In the genomic region with DNA sequence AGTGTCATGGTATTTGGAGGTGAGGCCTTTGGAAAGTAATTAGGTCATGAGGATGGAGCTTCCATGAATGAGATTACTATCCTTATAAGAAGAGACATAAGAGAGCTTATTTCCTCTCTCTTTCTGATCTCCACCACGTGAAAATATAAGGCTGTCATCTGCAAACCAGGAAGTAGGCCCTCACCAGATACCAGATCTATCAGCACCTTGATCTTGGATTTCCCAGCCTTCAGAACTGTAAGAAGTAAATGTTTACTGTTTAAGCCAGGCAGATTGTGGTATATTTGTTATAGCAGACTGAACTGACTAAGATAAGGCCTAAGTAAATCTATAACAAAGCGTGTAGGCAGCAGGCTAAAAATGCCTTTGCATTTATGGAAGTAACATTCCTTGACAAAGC, we compare ENCODE assay signal across 21 cellular contexts. TPM values are rescaled to one million over a fixed set of nuclear protein-coding genes. Genes with fewer than 3 reads are reported as not detected.
"Had no signal": no experiment of that assay in that cellular context is flagged by ENCODE, and none has a peak within 500 bp of the region (broad histone marks: within the 10 kb centered on the region; RNA-seq: fewer than 3 reads in every experiment).

No MANE protein-coding gene starts in this region.

- DNase-seq: activated CD4-positive, alpha-beta T cell treated with anti-CD3 and anti-CD28 coated beads, Interleukin-2, amount 10 ng/mL, durations not matched to agents 7 days and 5 days; activated naive CD4-positive, alpha-beta T cell treated with anti-CD3 and anti-CD28 coated beads, Interleukin-2, amount 10 ng/mL, durations not matched to agents 7 days and 5 days; activated T-cell treated with anti-CD3 and anti-CD28 coated beads for 4 hours; amygdala; cerebellar nuclear complex; dermis blood vessel endothelial cell; erythroblast; kidney; mesendoderm; pancreas; stimulated activated CD4-positive, alpha-beta T cell treated with anti-CD3 and anti-CD28 coated beads, Interleukin-2, amount 100 ng/mL, for 48 hours; stimulated activated CD8-positive, alpha-beta memory T cell treated with anti-CD3 and anti-CD28 coated beads, Interleukin-4, amount 100 ng/mL, for 48 hours; stimulated activated naive CD8-positive, alpha-beta T cell treated with anti-CD3 and anti-CD28 coated beads, Interleukin-15, Interleukin-2, amounts not matched to agents 100 U/mL and 50 U/mL, for 24 hours; T1000; upper lobe of left lung had no signal

- H3K27ac ChIP-seq: pancreas, suprapubic skin, upper lobe of left lung had no signal

- H3K36me3 Mint-ChIP-seq: activated naive CD4-positive, alpha-beta T cell treated with anti-CD3 and anti-CD28 coated beads, Interleukin-2, amount 10 ng/mL, durations not matched to agents 7 days and 5 days; brain; WTC11 had no signal

- ATAC-seq: activated T-helper 17 cell treated with anti-CD3 and anti-CD28 coated beads, Interleukin-2, amount 50 U/mL, for 72 hours; pancreas; stimulated activated naive CD8-positive, alpha-beta T cell treated with anti-CD3 and anti-CD28 coated beads, Interleukin-15, Interleukin-2, amounts not matched to agents 100 U/mL and 50 U/mL, for 24 hours; WTC11 had no signal

- H3K9me3 ChIP-seq: pancreas, suprapubic skin, upper lobe of left lung had no signal

- H3K4me1 Mint-ChIP-seq: activated naive CD4-positive, alpha-beta T cell treated with anti-CD3 and anti-CD28 coated beads, Interleukin-2, amount 10 ng/mL, durations not matched to agents 7 days and 5 days; activated T-helper 17 cell treated with anti-CD3 and anti-CD28 coated beads, Interleukin-2, amount 50 U/mL, for 72 hours; brain had no signal

- H3K4me3 Mint-ChIP-seq: activated CD4-positive, alpha-beta T cell treated with anti-CD3 and anti-CD28 coated beads, Interleukin-2, amount 10 ng/mL, durations not matched to agents 7 days and 5 days; activated naive CD4-positive, alpha-beta T cell treated with anti-CD3 and anti-CD28 coated beads, Interleukin-2, amount 10 ng/mL, durations not matched to agents 7 days and 5 days; activated T-helper 17 cell treated with anti-CD3 and anti-CD28 coated beads, Interleukin-2, amount 50 U/mL, for 72 hours; brain; WTC11 had no signal

- H3K27me3 ChIP-seq: pancreas, suprapubic skin, upper lobe of left lung had no signal

- H3K27ac Mint-ChIP-seq: activated CD4-positive, alpha-beta T cell treated with anti-CD3 and anti-CD28 coated beads, Interleukin-2, amount 10 ng/mL, durations not matched to agents 7 days and 5 days; activated naive CD4-positive, alpha-beta T cell treated with anti-CD3 and anti-CD28 coated beads, Interleukin-2, amount 10 ng/mL, durations not matched to agents 7 days and 5 days; activated T-helper 17 cell treated with anti-CD3 and anti-CD28 coated beads, Interleukin-2, amount 50 U/mL, for 72 hours; brain; WTC11 had no signal

- H3K27me3 Mint-ChIP-seq: activated naive CD4-positive, alpha-beta T cell treated with anti-CD3 and anti-CD28 coated beads, Interleukin-2, amount 10 ng/mL, durations not matched to agents 7 days and 5 days; brain had no signal

- H3K9me3 Mint-ChIP-seq: activated CD4-positive, alpha-beta T cell treated with anti-CD3 and anti-CD28 coated beads, Interleukin-2, amount 10 ng/mL, durations not matched to agents 7 days and 5 days; activated naive CD4-positive, alpha-beta T cell treated with anti-CD3 and anti-CD28 coated beads, Interleukin-2, amount 10 ng/mL, durations not matched to agents 7 days and 5 days; activated T-helper 17 cell treated with anti-CD3 and anti-CD28 coated beads, Interleukin-2, amount 50 U/mL, for 72 hours; brain had no signal

RNA-seq across cellular contexts. Expression of gene RBM11, which starts 25.4 kb away (rescaled TPM):
- total RNA-seq: dermis blood vessel endothelial cell had no signal

RNA-seq across cellular contexts. Expression of gene LIPI, which starts 30.6 kb away (rescaled TPM):
- total RNA-seq: activated CD4-positive, alpha-beta T cell treated with anti-CD3 and anti-CD28 coated beads, Interleukin-2, amount 10 ng/mL, durations not matched to agents 7 days and 5 days; activated CD8-positive, alpha-beta memory T cell treated with anti-CD3 and anti-CD28 coated beads for 36 hours; activated T-helper 17 cell treated with anti-CD3 and anti-CD28 coated beads, Interleukin-2, amount 50 U/mL, for 72 hours; dermis blood vessel endothelial cell; kidney; liver; pancreas; suprapubic skin; upper lobe of left lung; WTC11 had no signal
